In the genomic region with DNA sequence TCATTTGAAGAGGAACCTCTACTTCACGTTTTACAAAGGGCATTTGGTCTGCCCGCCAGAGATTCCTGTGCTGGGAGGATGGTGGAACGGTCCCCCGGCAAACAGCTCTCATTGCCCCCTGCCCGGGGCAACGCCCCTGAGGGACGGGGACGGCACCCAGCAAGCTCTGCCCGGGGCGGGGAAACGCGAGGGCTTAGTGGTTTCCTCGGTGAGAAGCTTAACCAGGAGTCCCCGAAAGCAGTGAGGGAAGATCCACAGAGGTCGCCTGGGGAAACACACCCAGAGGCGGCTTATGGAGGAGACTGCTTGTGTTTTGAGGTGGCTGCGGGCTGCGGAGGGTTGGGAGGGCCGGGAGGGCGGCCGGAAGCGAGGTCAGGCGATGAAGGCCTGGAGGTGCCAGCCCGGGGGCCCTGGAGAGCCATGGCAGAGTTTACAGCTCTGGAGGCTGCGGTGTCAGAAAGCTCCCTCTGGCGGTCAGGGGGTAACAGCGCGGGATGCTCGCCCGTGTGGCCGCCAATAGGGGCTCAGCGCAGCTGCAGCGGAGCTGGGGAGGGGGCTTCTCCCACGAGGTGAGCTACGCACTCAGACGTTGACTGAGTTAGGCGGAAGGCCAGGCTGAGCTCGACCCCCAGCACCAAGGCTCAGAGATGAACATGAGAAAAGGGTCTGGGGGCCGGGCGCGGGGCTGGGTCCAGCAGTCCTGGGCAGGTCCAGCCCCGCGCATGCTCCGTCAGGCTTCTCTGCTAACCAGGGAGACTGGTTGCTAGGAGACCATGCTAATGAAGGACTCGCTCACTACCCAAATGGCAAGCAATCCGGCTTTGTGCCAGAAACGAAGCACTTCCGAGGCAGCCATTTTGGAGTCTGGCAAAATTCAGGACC, we compare ENCODE assay signal across 8 cellular contexts. TPM values are rescaled to one million over a fixed set of nuclear protein-coding genes. Genes with fewer than 3 reads are reported as not detected.
A peak's percentile ranks its signal among the peaks of the same experiment; 100 is the strongest.
DNase-seq lines count a peak whose midpoint lies in the region; ATAC-seq and TF ChIP-seq lines count a peak whose summit lies in the region.

No MANE protein-coding gene starts in this region.

- H2AFZ ChIP-seq in hepatocyte: peak overlapping the region; percentile 87

- peaks cover 27% of the 10 kb centered on the region for H3K4me1 ChIP-seq in hepatocyte (ENCODE audit: insufficient read depth)

- peak; percentile 45 for ATAC-seq in GM18508 (IDR thresholded peaks at IDR 0.05; ENCODE audit: insufficient read depth, unreplicated experiment)
- peak; percentile 57 for ATAC-seq in HG02981 (IDR thresholded peaks at IDR 0.05; ENCODE audit: unreplicated experiment)

- H3K27ac ChIP-seq in hepatocyte: peak overlapping the region; percentile 81

- TF ChIP-seq CTCF in astrocyte of the cerebellum (IDR thresholded peaks at IDR 0.05; ENCODE audit: low read depth, low read length, missing control alignments): peak; percentile 94
- TF ChIP-seq CTCF in hepatocyte (IDR thresholded peaks at IDR 0.05; ENCODE audit: poor library complexity): peak; percentile 98

- in situ Hi-C loops in astrocyte of the cerebellum (cut with HindIII; ENCODE audit: low sequenced_read_pairs): no loop called here

- no peaks in the 10 kb centered on the region for H3K36me3 ChIP-seq in hepatocyte (replicated peaks; ENCODE audit: insufficient read depth, low read depth)

- H3K4me3 ChIP-seq in astrocyte of the cerebellum (ENCODE audit: low read depth, low read length) (peak overlapping the region; percentile 87), hepatocyte (peak overlapping the region; percentile 41)

- peaks cover 21% of the 10 kb centered on the region for H3K79me2 ChIP-seq in hepatocyte

- DNase-seq in NCI-H2029 (lab: John Stamatoyannopoulos, UW) (peak; percentile 99), T-helper 9 cell (peak; percentile 89), astrocyte of the cerebellum (ENCODE audit: low read depth) (peak; percentile 100), hepatocyte (ENCODE audit: low spot score) (peak; percentile 100), renal cortical epithelial cell (ENCODE audit: low read depth) (peak; percentile 100), cortex of kidney (lab: John Stamatoyannopoulos, UW) (no peak)

- no peaks in the 10 kb centered on the region for H3K27me3 ChIP-seq in hepatocyte

- H4K20me1 ChIP-seq in hepatocyte (ENCODE audit: insufficient read depth, poor library complexity, severe bottlenecking): no peaks in the 10 kb centered on the region

- H3K9me2 ChIP-seq in hepatocyte (replicated peaks; ENCODE audit: insufficient read depth): no peaks in the 10 kb centered on the region

- no peaks in the 10 kb centered on the region for H3K9me3 ChIP-seq in hepatocyte (ENCODE audit: low read depth)

- H3K4me2 ChIP-seq in hepatocyte: peak overlapping the region; percentile 74

- WGBS in hepatocyte (ENCODE audit: low lambda C conversion rate, missing lambda C conversion rate): 8% methylated on average over 47 of the region's 48 CpGs

RNA-seq across cellular contexts. Expression of gene TPGS1, which starts 0.7 kb away (rescaled TPM):
- total RNA-seq in hepatocyte (35.8 and 44.9 TPM in 2 replicates), renal cortical epithelial cell (30.3 and 75.5 TPM in 2 replicates)
- polyA plus RNA-seq in hepatocyte: 61.0 and 69.0 TPM in 2 replicates

RNA-seq across cellular contexts. Expression of gene MADCAM1, which starts 10.4 kb away (rescaled TPM):
- 1.2 and 4.0 TPM in 2 replicates for total RNA-seq in hepatocyte
- polyA plus RNA-seq in hepatocyte: 1.8 and 2.9 TPM in 2 replicates
- total RNA-seq in renal cortical epithelial cell: 0.05 TPM in 1 of 2 replicates, not detected in the other

RNA-seq across cellular contexts. Expression of gene CDC34, which starts 24.9 kb away (rescaled TPM):
- total RNA-seq in hepatocyte (89.9 and 105 TPM in 2 replicates), renal cortical epithelial cell (50.3 and 94.5 TPM in 2 replicates)
- 196 and 197 TPM in 2 replicates for polyA plus RNA-seq in hepatocyte

RNA-seq across cellular contexts. Expression of gene GZMM, which starts 37.2 kb away (rescaled TPM):
- total RNA-seq in hepatocyte: not detected in 2 replicates
- not detected in 2 replicates for polyA plus RNA-seq in hepatocyte
- not detected in 2 replicates for total RNA-seq in renal cortical epithelial cell

RNA-seq across cellular contexts. Expression of gene SHC2, which starts 45.8 kb away (rescaled TPM):
- total RNA-seq in hepatocyte: 50.3 and 50.8 TPM in 2 replicates
- polyA plus RNA-seq in hepatocyte: 111 and 127 TPM in 2 replicates
- total RNA-seq in renal cortical epithelial cell: 1.0 and 5.1 TPM in 2 replicates
